In the genomic region with DNA sequence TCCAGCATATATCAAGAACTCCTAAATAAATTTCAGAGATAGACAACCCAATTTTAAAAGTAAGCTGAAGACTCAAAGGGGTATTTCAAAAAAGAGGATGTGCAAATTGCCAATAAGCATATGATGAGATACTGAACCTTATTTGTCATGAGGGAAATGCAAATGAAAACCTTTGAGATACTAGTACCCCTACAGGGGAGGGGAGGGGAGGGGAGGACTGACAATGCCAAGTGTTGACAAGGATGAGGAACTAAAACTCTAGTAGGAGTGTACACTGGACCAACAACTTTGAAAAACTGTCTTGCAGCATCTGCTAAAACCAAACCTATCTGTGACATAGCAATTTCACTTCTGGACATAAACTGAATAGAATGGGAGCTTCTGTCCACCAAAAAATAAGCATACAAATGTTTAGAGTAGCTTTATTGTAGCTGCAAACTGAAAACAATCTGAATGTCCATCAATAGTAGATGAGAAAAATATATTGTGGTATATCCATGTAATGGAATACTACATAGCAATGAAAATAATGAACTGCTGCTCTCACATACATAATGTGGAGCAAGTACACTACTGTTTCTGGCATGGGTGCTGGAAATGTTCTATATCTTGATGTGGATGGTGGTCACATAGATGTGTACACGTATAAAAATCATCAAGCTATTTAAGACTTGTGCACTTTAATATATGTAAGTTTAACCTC, we compare ENCODE assay signal across 14 cellular contexts. TPM values are rescaled to one million over a fixed set of nuclear protein-coding genes. Genes with fewer than 3 reads are reported as not detected.
DNase-seq lines count a peak whose midpoint lies in the region; ATAC-seq, FAIRE-seq and TF ChIP-seq lines count a peak whose summit lies in the region.
"Had no signal": no experiment of that assay in that cellular context is flagged by ENCODE, and none has a peak within 500 bp of the region (broad histone marks: within the 10 kb centered on the region; RNA-seq: fewer than 3 reads in every experiment).

No MANE protein-coding gene starts in this region.

- no peak overlapping the region for H3K27ac Mint-ChIP-seq in stimulated activated naive B cell treated with anti-CD40 and anti-IgM and Interleukin-4, amounts not matched to agents 10 μg/mL and 1 μg/mL and 100 μg/mL, for 72 hours
- no peak overlapping the region for H3K27ac Mint-ChIP-seq in activated T-cell treated with anti-CD3 and anti-CD28 coated beads, Interleukin-2, amount 50 U/mL, for 72 hours
- H3K27ac Mint-ChIP-seq: CD4-positive, CD25-positive, alpha-beta regulatory T cell had no signal

- no peak for TF ChIP-seq EP300 in H1 (IDR thresholded peaks at IDR 0.05; ENCODE audit: borderline replicate concordance in 1 of 2, low read depth in 2 of 2, low read length in 2 of 2)

- H2BK15ac ChIP-seq in H1 (ENCODE audit: low read length): no peak overlapping the region

- peaks cover 31 to 41% of the 10 kb centered on the region in 2 donors for H3K27me3 Mint-ChIP-seq in stimulated activated naive B cell treated with anti-CD40 and anti-IgM and Interleukin-4, amounts not matched to agents 10 μg/mL and 1 μg/mL and 100 μg/mL, for 72 hours
- peaks cover 56% of the 10 kb centered on the region for H3K27me3 Mint-ChIP-seq in activated T-cell treated with anti-CD3 and anti-CD28 coated beads, Interleukin-2, amount 50 U/mL, for 72 hours (ENCODE audit: low read depth)

- no peak overlapping the region for H3K56ac ChIP-seq in H1 (replicated peaks; ENCODE audit: insufficient read length, low read depth, low read length)

- no peak overlapping the region for H3K23ac ChIP-seq in H1 (ENCODE audit: insufficient read length)

- H3K27me3 ChIP-seq in H1 (replicated peaks in 1 of 4; ENCODE audit: control insufficient read depth in 3 of 4, extremely low read depth in 1 of 4, insufficient read depth in 3 of 4, low read length in 3 of 4): no peaks in the 10 kb centered on the region; a peak in 2 of 7 replicates

- DNase-seq in CD1c-positive myeloid dendritic cell (ENCODE audit: extremely low spot score) (peak; percentile 66), MV-4-11 (lab: John Stamatoyannopoulos, UW) (peak; percentile 19), H1 (ENCODE audit: low read depth in 1 of 2, low spot score in 2 of 2) (no peak), amygdala (lab: John Stamatoyannopoulos, UW) (no peak), 8988T (no peak)
- peak; percentile 35 for DNase-seq in stimulated activated naive B cell treated with anti-CD40 and anti-IgM and Interleukin-4, amounts not matched to agents 10 μg/mL and 1 μg/mL and 100 μg/mL, for 72 hours
- no peak for DNase-seq in activated T-cell treated with anti-CD3 and anti-CD28 coated beads, Interleukin-2, amount 50 U/mL, for 72 hours
- DNase-seq: CD4-positive, CD25-positive, alpha-beta regulatory T cell; DMS53; GF-D8; GM23248; H7; IMR-90 had no signal

- no peak overlapping the region for H3K4ac ChIP-seq in H1 (replicated peaks; ENCODE audit: insufficient read length, low read depth, low read length)

- no peak for TF ChIP-seq CTCF in H1 (IDR thresholded peaks at IDR 0.05; ENCODE audit: control extremely low read depth in 1 of 3, insufficient read depth in 1 of 3, low read depth in 1 of 3, low read length in 3 of 3)

- peaks cover 7 to 14% of the 10 kb centered on the region in 2 donors for H3K9me3 Mint-ChIP-seq in stimulated activated naive B cell treated with anti-CD40 and anti-IgM and Interleukin-4, amounts not matched to agents 10 μg/mL and 1 μg/mL and 100 μg/mL, for 72 hours
- peaks cover 3 to 4% of the 10 kb centered on the region in 2 donors for H3K9me3 Mint-ChIP-seq in activated T-cell treated with anti-CD3 and anti-CD28 coated beads, Interleukin-2, amount 50 U/mL, for 72 hours

- H3K4me2 ChIP-seq in H1 (ENCODE audit: insufficient read depth in 1 of 2, low read depth in 2 of 2, low read length in 2 of 2): no peak overlapping the region
- H3K4me2 ChIP-seq: BLaER1 had no signal

- no peak for TF ChIP-seq POLR2A in H1 (IDR thresholded peaks at IDR 0.05; ENCODE audit: control extremely low read depth in 1 of 2, low read depth in 2 of 2, low read length in 2 of 2)

- no peak overlapping the region for H3K4me3 Mint-ChIP-seq in stimulated activated naive B cell treated with anti-CD40 and anti-IgM and Interleukin-4, amounts not matched to agents 10 μg/mL and 1 μg/mL and 100 μg/mL, for 72 hours
- no peak overlapping the region for H3K4me3 Mint-ChIP-seq in activated T-cell treated with anti-CD3 and anti-CD28 coated beads, Interleukin-2, amount 50 U/mL, for 72 hours
- H3K4me3 Mint-ChIP-seq: CD4-positive, CD25-positive, alpha-beta regulatory T cell had no signal

- TF ChIP-seq RAD21 in H1 (IDR thresholded peaks at IDR 0.05 in 1 of 2, conservative IDR thresholded peaks at IDR 0.05 in 1 of 2; ENCODE audit: low read depth in 2 of 2, low read length in 2 of 2): no peak

- H2BK120ac ChIP-seq in H1 (replicated peaks; ENCODE audit: low read depth, low read length): no peak overlapping the region

- H3K79me2 ChIP-seq in H1 (ENCODE audit: control insufficient read depth in 1 of 2, insufficient read depth in 2 of 2, low read length in 2 of 2): no peaks in the 10 kb centered on the region

- H2AK5ac ChIP-seq in H1 (ENCODE audit: low read depth, low read length): no peak overlapping the region

- no peak overlapping the region for H3K4me3 ChIP-seq in H1 (ENCODE audit: extremely low read depth in 1 of 4, insufficient read depth in 2 of 4, low read depth in 3 of 4, low read length in 4 of 4)
- H3K4me3 ChIP-seq: BLaER1, GM23248 had no signal

- H3K27ac ChIP-seq in H1 (ENCODE audit: low read depth, low read length): no peak overlapping the region
- H3K27ac ChIP-seq: BLaER1, GM23248 had no signal

- no peaks in the 10 kb centered on the region for H4K20me1 ChIP-seq in H1 (replicated peaks in 1 of 2; ENCODE audit: control insufficient read depth in 1 of 2, insufficient read depth in 2 of 2, low read length in 2 of 2)
- H4K20me1 ChIP-seq: BLaER1 had no signal

- CTCF ChIA-PET in H1 (lab: Charles Lee; ENCODE audit: partially characterized antibody): interaction anchor here (0.6 to 2.8 kb wide), 12 partner anchors 12 to 651 kb away, joined by 3 to 11 read pairs (median 4); no protein-coding TSS in a partner anchor

- 93% methylated on average over 1 of the region's 1 CpG; no CpG with 5 or more reads in 1 of the 2 experiments for WGBS in H1 (ENCODE audit: extremely low coverage in 1 of 2, insufficient coverage in 1 of 2, insufficient read length in 1 of 2, insufficient replicate concordance in 2 of 2, low coverage in 1 of 2, low lambda C conversion rate in 2 of 2, missing lambda C conversion rate in 1 of 2), 2 experiments

- H2AFZ ChIP-seq in H1 (ENCODE audit: low read length): no peak overlapping the region
- H2AFZ ChIP-seq: GM23248 had no signal

- ATAC-seq in stimulated activated naive B cell treated with anti-CD40 and anti-IgM and Interleukin-4, amounts not matched to agents 10 μg/mL and 1 μg/mL and 100 μg/mL, for 72 hours (replicated peaks): peak; percentile 99 to 100
- ATAC-seq in activated T-cell treated with anti-CD3 and anti-CD28 coated beads, Interleukin-2, amount 50 U/mL, for 72 hours (replicated peaks in 1 of 2): no peak

- H3K36me3 Mint-ChIP-seq in stimulated activated naive B cell treated with anti-CD40 and anti-IgM and Interleukin-4, amounts not matched to agents 10 μg/mL and 1 μg/mL and 100 μg/mL, for 72 hours: peaks cover 0 to 2% of the 10 kb centered on the region in 2 donors
- peaks cover 4 to 5% of the 10 kb centered on the region in 2 donors for H3K36me3 Mint-ChIP-seq in activated T-cell treated with anti-CD3 and anti-CD28 coated beads, Interleukin-2, amount 50 U/mL, for 72 hours (ENCODE audit: insufficient read depth in 2 of 2)
- H3K36me3 Mint-ChIP-seq: CD4-positive, CD25-positive, alpha-beta regulatory T cell had no signal

- no peak overlapping the region for H3K18ac ChIP-seq in H1 (ENCODE audit: extremely low read depth, low read length)

- no peaks in the 10 kb centered on the region for H3K23me2 ChIP-seq in H1 (ENCODE audit: low read depth, low read length)

- H3K79me1 ChIP-seq in H1 (ENCODE audit: low read depth, low read length): no peaks in the 10 kb centered on the region

- no peak overlapping the region for H4K5ac ChIP-seq in H1 (ENCODE audit: insufficient read length, low read depth, low read length)

- no peak overlapping the region for H2BK12ac ChIP-seq in H1 (ENCODE audit: low read depth, low read length)

- no peaks in the 10 kb centered on the region for H3K36me3 ChIP-seq in H1 (ENCODE audit: control insufficient read depth in 2 of 4, insufficient read depth in 4 of 4, low read length in 3 of 4)
- H3K36me3 ChIP-seq: BLaER1 had no signal

- H3K4me1 ChIP-seq in H1 (replicated peaks in 1 of 4; ENCODE audit: control insufficient read depth in 3 of 4, insufficient read depth in 4 of 4, low read length in 3 of 4): no peaks in the 10 kb centered on the region
- H3K4me1 ChIP-seq: BLaER1 had no signal

- POLR2A ChIA-PET in H1 (lab: Charles Lee; ENCODE audit: partially characterized antibody): no interaction called here

- H3K4me1 Mint-ChIP-seq in stimulated activated naive B cell treated with anti-CD40 and anti-IgM and Interleukin-4, amounts not matched to agents 10 μg/mL and 1 μg/mL and 100 μg/mL, for 72 hours: peaks cover 4 to 12% of the 10 kb centered on the region in 2 donors
- H3K4me1 Mint-ChIP-seq in activated T-cell treated with anti-CD3 and anti-CD28 coated beads, Interleukin-2, amount 50 U/mL, for 72 hours (ENCODE audit: low read depth): no peaks in the 10 kb centered on the region
- H3K4me1 Mint-ChIP-seq: CD4-positive, CD25-positive, alpha-beta regulatory T cell had no signal

- no peak overlapping the region for H4K8ac ChIP-seq in H1 (ENCODE audit: extremely low read depth, insufficient read depth, low read length)

- H3K9ac ChIP-seq in H1 (replicated peaks in 1 of 4; ENCODE audit: extremely low read depth in 1 of 4, low read depth in 3 of 4, low read length in 3 of 4): no peak overlapping the region
- H3K9ac ChIP-seq: BLaER1, GM23248 had no signal

- no peak overlapping the region for H3K14ac ChIP-seq in H1 (ENCODE audit: insufficient read length)

- H3K9me3 ChIP-seq in H1 (ENCODE audit: insufficient read depth in 2 of 2, low read depth in 1 of 2, low read length in 1 of 2): peaks cover 0 to 4% of the 10 kb centered on the region in 2 experiments; a peak in 1 of 4 replicates

- no peak overlapping the region for H2BK5ac ChIP-seq in H1 (ENCODE audit: low read depth, low read length)

- H2BK20ac ChIP-seq in H1 (ENCODE audit: low read length): no peak overlapping the region

- no peak for FAIRE-seq in H1 (lab: Jason Lieb, UNC)

- no peak overlapping the region for H4K91ac ChIP-seq in H1 (replicated peaks; ENCODE audit: insufficient read length, low read length)

RNA-seq across cellular contexts. Expression of gene CDK18, which starts 57.2 kb away (rescaled TPM):
- total RNA-seq in H1 (2021; fragmentation: NEBNext Ultra II Directional; extraction: Animal tissue kit (Norgen Biotek cat#: 25700)): 40.9 and 44.0 TPM in 2 replicates
- 31.2 and 50.3 TPM in 2 replicates for polyA plus RNA-seq in H1 (2011; rRNA removed)
- 19.7 TPM for polyA plus RNA-seq in H1 (2011; cell fraction: cytosol; rRNA removed)
- 102 TPM for polyA plus RNA-seq in H1 (2011; cell fraction: nucleus; rRNA removed)
- 35.9 to 57.1 TPM (median 46.6 TPM) in 4 replicates for polyA plus RNA-seq in H1 (2012, experiment 1 of 2)
- 29.8 TPM for polyA plus RNA-seq in H1 (2012, experiment 2 of 2)
- polyA plus RNA-seq in H1 (2013, experiment 1 of 2): 31.5 TPM
- 31.7 TPM for polyA plus RNA-seq in H1 (2013, experiment 2 of 2)
- 37.0 and 48.0 TPM in 2 replicates for polyA minus RNA-seq in H1 (2011; rRNA and poly(A)+ RNA removed)
- 25.8 TPM for polyA minus RNA-seq in H1 (2011; cell fraction: cytosol; rRNA and poly(A)+ RNA removed)
- polyA minus RNA-seq in H1 (2011; cell fraction: nucleus; rRNA and poly(A)+ RNA removed): 61.8 TPM
- total RNA-seq in activated T-cell treated with anti-CD3 and anti-CD28 coated beads, Interleukin-2, amount 50 U/mL, for 72 hours: 1 to 10 TPM; 2.3 to 3.3 TPM
- total RNA-seq: GM23248 had no signal
- polyA plus RNA-seq: CD4-positive, CD25-positive, alpha-beta regulatory T cell; GM23248 had no signal

Comparison
In these comparisons a context has a peak if more than half of its experiments do, and no peak if none do; other contexts are left out.
1. DNase-seq: peak in CD1c-positive myeloid dendritic cell (single experiment), MV-4-11 (single experiment) and stimulated activated naive B cell treated with anti-CD40 and anti-IgM and Interleukin-4, amounts not matched to agents 10 μg/mL and 1 μg/mL and 100 μg/mL, for 72 hours (single experiment); none in H1 (0 of 2), amygdala (0 of 56), activated T-cell treated with anti-CD3 and anti-CD28 coated beads, Interleukin-2, amount 50 U/mL, for 72 hours (0 of 2) and 8988T (single experiment).
2. ATAC-seq: peak in stimulated activated naive B cell treated with anti-CD40 and anti-IgM and Interleukin-4, amounts not matched to agents 10 μg/mL and 1 μg/mL and 100 μg/mL, for 72 hours (2 of 2); none in activated T-cell treated with anti-CD3 and anti-CD28 coated beads, Interleukin-2, amount 50 U/mL, for 72 hours (0 of 2).